In genomic region chr7:131072505-131073091, GRCh38 we compare ENCODE assay signal across 9 cellular contexts.
DNase-seq lines count a peak whose midpoint lies in the region; ATAC-seq and TF ChIP-seq lines count a peak whose summit lies in the region.
"Had no signal": no experiment of that assay in that cellular context is flagged by ENCODE, and none has a peak within 500 bp of the region (broad histone marks: within the 10 kb centered on the region; RNA-seq: fewer than 3 reads in every experiment).

No MANE protein-coding gene starts in this region.

- peak overlapping the region; percentile 26 for H3K4me3 Mint-ChIP-seq in activated naive CD4-positive, alpha-beta T cell treated with anti-CD3 and anti-CD28 coated beads, Interleukin-2, amount 50 U/mL, for 24 hours
- H3K4me3 Mint-ChIP-seq in T-cell: peak overlapping the region in 2 of 3 donors; percentile 9 to 62
- H3K4me3 Mint-ChIP-seq: activated B cell treated with CpG ODN at 0.5 μM for 24 hours had no signal

- DNase-seq in activated naive CD4-positive, alpha-beta T cell treated with anti-CD3 and anti-CD28 coated beads, Interleukin-2, amount 50 U/mL, for 16 hours: no peak
- DNase-seq in T-cell: no peak
- peak; percentile 56 to 60 for DNase-seq in cardiac muscle cell (ENCODE audit: low read depth in 1 of 2, low spot score in 1 of 2)
- DNase-seq in testis: no peak
- no peak for DNase-seq in T-helper 9 cell
- no peak for DNase-seq in HT-29 (ENCODE audit: low spot score)
- DNase-seq: activated B cell treated with CpG ODN at 0.5 μM for 24 hours had no signal

- 64 to 77% methylated on average over 5 of the region's 5 CpGs for WGBS in testis, 2 donors

- CTCF ChIA-PET in T-cell (lab: Charles Lee): interaction anchor here (0.6 to 2.3 kb wide), 4 partner anchors 15 to 474 kb away, joined by 3 to 10 read pairs (median 4); no protein-coding TSS in a partner anchor

- H3K4me1 ChIP-seq in cardiac muscle cell (ENCODE audit: low read depth) (peaks cover 6% of the 10 kb centered on the region), testis (peaks cover 44% of the 10 kb centered on the region)

- TF ChIP-seq CTCF in cardiac muscle cell (IDR thresholded peaks at IDR 0.05; ENCODE audit: low read depth, low read length): no peak
- TF ChIP-seq CTCF in testis (IDR thresholded peaks at IDR 0.05): no peak

- H3K27ac ChIP-seq in cardiac muscle cell (no peak overlapping the region), testis (peak overlapping the region; percentile 2 to 37)

- POLR2A ChIA-PET in T-cell (lab: Charles Lee): interaction anchor here in 1 of 2 donors (0.6 to 1.0 kb wide), 5 partner anchors 14 to 117 kb away, joined by 3 to 5 read pairs (median 4); no protein-coding TSS in a partner anchor

- H3K36me3 Mint-ChIP-seq in activated naive CD4-positive, alpha-beta T cell treated with anti-CD3 and anti-CD28 coated beads, Interleukin-2, amount 50 U/mL, for 24 hours: peaks cover 15% of the 10 kb centered on the region
- peaks cover 46% of the 10 kb centered on the region for H3K36me3 Mint-ChIP-seq in T-cell

- ATAC-seq in T-cell (replicated peaks in 1 of 4) (peak in 2 of 4 experiments; percentile 22 to 28), HG03159 (IDR thresholded peaks at IDR 0.05; ENCODE audit: unreplicated experiment) (no peak)

- H3K9me3 ChIP-seq in cardiac muscle cell (ENCODE audit: low read depth): no peaks in the 10 kb centered on the region
- no peaks in the 10 kb centered on the region for H3K9me3 ChIP-seq in testis

- TF ChIP-seq POLR2A in testis (IDR thresholded peaks at IDR 0.05): no peak

- H3K9me3 Mint-ChIP-seq in activated naive CD4-positive, alpha-beta T cell treated with anti-CD3 and anti-CD28 coated beads, Interleukin-2, amount 50 U/mL, for 24 hours: no peaks in the 10 kb centered on the region
- no peaks in the 10 kb centered on the region for H3K9me3 Mint-ChIP-seq in T-cell
- H3K9me3 Mint-ChIP-seq: activated B cell treated with CpG ODN at 0.5 μM for 24 hours had no signal

- no peak overlapping the region for H3K4me3 ChIP-seq in cardiac muscle cell
- H3K4me3 ChIP-seq in testis: no peak overlapping the region

- peaks cover 85% of the 10 kb centered on the region for H3K4me1 Mint-ChIP-seq in activated naive CD4-positive, alpha-beta T cell treated with anti-CD3 and anti-CD28 coated beads, Interleukin-2, amount 50 U/mL, for 24 hours
- peaks cover 31 to 87% (median 85%) of the 10 kb centered on the region in 3 donors for H3K4me1 Mint-ChIP-seq in T-cell

- no peaks in the 10 kb centered on the region for H3K27me3 Mint-ChIP-seq in activated naive CD4-positive, alpha-beta T cell treated with anti-CD3 and anti-CD28 coated beads, Interleukin-2, amount 50 U/mL, for 24 hours
- no peaks in the 10 kb centered on the region for H3K27me3 Mint-ChIP-seq in T-cell
- H3K27me3 Mint-ChIP-seq: activated B cell treated with CpG ODN at 0.5 μM for 24 hours had no signal

- H3K27ac Mint-ChIP-seq in activated naive CD4-positive, alpha-beta T cell treated with anti-CD3 and anti-CD28 coated beads, Interleukin-2, amount 50 U/mL, for 24 hours: peak overlapping the region; percentile 82
- H3K27ac Mint-ChIP-seq in T-cell: peak overlapping the region; percentile 44 to 61

- H3K36me3 ChIP-seq in cardiac muscle cell: no peaks in the 10 kb centered on the region
- no peaks in the 10 kb centered on the region for H3K36me3 ChIP-seq in testis (ENCODE audit: low read depth, missing control alignments)

- intact Hi-C loops in testis (cut with DNase I; ENCODE audit: low total_unique reads): no loop called here

- no peaks in the 10 kb centered on the region for H3K27me3 ChIP-seq in cardiac muscle cell
- H3K27me3 ChIP-seq in testis: no peaks in the 10 kb centered on the region

Comparison
In these comparisons a context has a peak if more than half of its experiments do, and no peak if none do; other contexts are left out.
1. DNase-seq: peak in cardiac muscle cell (2 of 2); none in activated naive CD4-positive, alpha-beta T cell treated with anti-CD3 and anti-CD28 coated beads, Interleukin-2, amount 50 U/mL, for 16 hours (single experiment), T-cell (0 of 34), testis (single experiment), T-helper 9 cell (single experiment) and HT-29 (single experiment).